ENCODE assay signal across 21 cellular contexts in the genomic region with DNA sequence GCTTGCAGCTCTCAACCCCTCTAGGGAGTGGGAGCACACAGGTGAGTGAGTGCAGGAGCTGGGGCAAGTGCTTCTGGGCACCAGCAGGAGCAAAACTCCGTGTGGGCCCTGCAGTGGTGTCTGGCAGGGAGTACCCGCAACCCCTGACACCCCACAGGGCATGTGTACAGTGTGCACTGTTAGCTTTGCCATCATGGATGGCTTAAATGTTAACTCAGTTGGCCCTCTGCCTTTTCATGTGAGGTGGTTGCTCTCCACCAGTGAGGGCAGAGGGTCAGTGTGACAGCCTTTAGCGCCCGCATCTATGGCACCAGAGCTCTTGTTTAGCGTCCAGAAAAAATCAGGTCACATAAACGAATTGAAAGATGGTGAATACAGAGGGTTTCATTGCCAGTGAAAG.
"Had no signal": no experiment of that assay in that cellular context is flagged by ENCODE, and none has a peak within 500 bp of the region (broad histone marks: within the 10 kb centered on the region; RNA-seq: fewer than 3 reads in every experiment).

No MANE protein-coding gene starts in this region.

- H3K4me3 ChIP-seq: PC-9, Peyer's patch, SJCRH30 had no signal

- ATAC-seq: Right ventricle myocardium inferior, SK-N-SH treated with all-trans-retinoic acid at 6 μM for 48 hours had no signal

- H2AFZ ChIP-seq: PC-9 had no signal

- H3K4me1 ChIP-seq: Peyer's patch, SJCRH30 had no signal

- H3K9me3 ChIP-seq: Peyer's patch, SJCRH30 had no signal

- DNase-seq: Kasumi-1, KG1, MV-4-11, NCI-H1048, NCI-H1105, NCI-H1417, NCI-H1436 treated with DMSO at 0.1 percent for 48 hours, NCI-H1694, NCI-H187 treated with DMSO at 0.1 percent for 48 hours, NCI-H2029 treated with DMSO at 0.1 percent for 48 hours, NCI-H2171 treated with DMSO at 0.1 percent for 48 hours, NCI-H524, NCI-H748 treated with DMSO at 0.1 percent for 48 hours, OCI-M1, PC-9, Peyer's patch, SHP77 treated with DMSO at 0.1 percent for 48 hours, SJCRH30 had no signal

- H3K27me3 ChIP-seq: Peyer's patch, SJCRH30 had no signal

- H3K36me3 ChIP-seq: Peyer's patch, SJCRH30 had no signal

- H3K4me2 ChIP-seq: PC-9 had no signal

- H3K27ac ChIP-seq: HL-60, PC-9, Peyer's patch, SJCRH30 had no signal
